In the genomic region with DNA sequence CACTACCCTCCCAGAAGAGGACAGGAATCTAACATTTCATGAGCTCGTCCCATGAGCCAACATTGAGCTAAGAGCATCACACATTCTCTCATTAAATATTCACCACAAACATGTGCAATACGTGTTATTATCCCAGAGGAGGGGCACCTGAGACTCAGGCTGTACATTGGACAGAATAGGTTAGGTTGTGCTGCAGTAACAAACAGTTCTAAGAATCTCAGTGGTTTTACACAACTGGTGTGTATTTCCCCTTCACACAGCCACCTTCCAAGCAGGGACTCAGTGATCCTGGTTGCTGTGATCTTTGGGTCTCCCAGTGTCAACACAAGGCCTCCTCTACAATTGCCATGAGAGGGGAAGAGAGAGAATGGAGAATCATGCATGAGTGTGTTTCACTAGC, we compare ENCODE assay signal across 29 cellular contexts.
"Had no signal": no experiment of that assay in that cellular context is flagged by ENCODE, and none has a peak within 500 bp of the region (broad histone marks: within the 10 kb centered on the region; RNA-seq: fewer than 3 reads in every experiment).

No MANE protein-coding gene starts in this region.

- H3K27ac Mint-ChIP-seq: activated CD4-positive, alpha-beta memory T cell treated with anti-CD3 and anti-CD28 coated beads for 36 hours; activated CD4-positive, alpha-beta T cell treated with anti-CD3 and anti-CD28 coated beads for 36 hours; activated CD4-positive, alpha-beta T cell treated with anti-CD3 and anti-CD28 coated beads, Interleukin-2, amount 10 ng/mL, durations not matched to agents 24 days and 14 days; activated naive CD4-positive, alpha-beta T cell treated with anti-CD3 and anti-CD28 coated beads for 36 hours; activated naive CD4-positive, alpha-beta T cell treated with anti-CD3 and anti-CD28 coated beads, Interleukin-2, amount 50 U/mL, for 24 hours; activated T-helper 1 cell treated with anti-CD3 and anti-CD28 coated beads, Interleukin-12 subunit alpha, Interleukin-12 subunit beta, Interleukin-2, Interleukin-4 antibody, amounts not matched to agents 30 ng/mL and 10 ng/mL and 1 ng/mL, durations not matched to agents 14 hours and 24 hours and 36 hours; activated T-helper 2 cell treated with anti-CD3 and anti-CD28 coated beads, Interferon-gamma antibody, Interleukin-2, Interleukin-4, amounts not matched to agents 10 μg/mL and 5 μg/mL and 100 μg/mL, durations not matched to agents 14 hours and 24 hours and 36 hours; effector memory CD8-positive, alpha-beta T cell had no signal

- H3K4me3 ChIP-seq: esophagus squamous epithelium, gastroesophageal sphincter, heart right ventricle had no signal

- H3K36me3 Mint-ChIP-seq: activated CD4-positive, alpha-beta memory T cell treated with anti-CD3 and anti-CD28 coated beads for 36 hours; activated naive CD4-positive, alpha-beta T cell treated with anti-CD3 and anti-CD28 coated beads, Interleukin-2, amount 50 U/mL, for 24 hours had no signal

- FAIRE-seq: astrocyte, colon had no signal

- H3K9me3 Mint-ChIP-seq: activated CD4-positive, alpha-beta memory T cell treated with anti-CD3 and anti-CD28 coated beads for 36 hours; activated naive CD4-positive, alpha-beta T cell treated with anti-CD3 and anti-CD28 coated beads, Interleukin-2, amount 50 U/mL, for 24 hours; effector memory CD8-positive, alpha-beta T cell had no signal

- H3K36me3 ChIP-seq: brain microvascular endothelial cell, esophagus squamous epithelium, gastroesophageal sphincter, heart right ventricle had no signal

- DNase-seq: activated CD4-positive, alpha-beta memory T cell treated with anti-CD3 and anti-CD28 coated beads for 36 hours; activated CD4-positive, alpha-beta T cell treated with anti-CD3 and anti-CD28 coated beads for 36 hours; activated CD4-positive, alpha-beta T cell treated with anti-CD3 and anti-CD28 coated beads, Interleukin-2, amount 10 ng/mL, durations not matched to agents 24 days and 14 days; activated CD4-positive, CD25-positive, alpha-beta regulatory T cell; activated CD4-positive, CD25-positive, alpha-beta regulatory T cell treated with anti-CD3 and anti-CD28 coated beads, Interleukin-2, amount 50 U/mL, for 72 hours; activated CD8-positive, alpha-beta memory T cell treated with anti-CD3 and anti-CD28 coated beads for 24 hours; activated effector memory CD4-positive, alpha-beta T cell treated with anti-CD3 and anti-CD28 coated beads, Interleukin-2, amount 50 U/mL, for 16 hours; activated naive CD4-positive, alpha-beta T cell treated with anti-CD3 and anti-CD28 coated beads for 36 hours; activated T-cell treated with anti-CD3 and anti-CD28 coated beads, Interleukin-2, amount 50 U/mL, for 1 hour; activated T-cell treated with anti-CD3 and anti-CD28 coated beads, Interleukin-2, amount 50 U/mL, for 48 hours; amniotic stem cell; anterior cingulate cortex; brain microvascular endothelial cell; caudate nucleus; cortex of kidney; dermis blood vessel endothelial cell; effector CD4-positive, alpha-beta T cell; effector memory CD8-positive, alpha-beta T cell; esophagus squamous epithelium; foreskin melanocyte; heart right ventricle; T-helper 1 cell; T-helper 2 cell had no signal

- H3K4me3 Mint-ChIP-seq: activated CD4-positive, alpha-beta memory T cell treated with anti-CD3 and anti-CD28 coated beads for 36 hours; activated CD4-positive, alpha-beta T cell treated with anti-CD3 and anti-CD28 coated beads for 36 hours; activated CD4-positive, alpha-beta T cell treated with anti-CD3 and anti-CD28 coated beads, Interleukin-2, amount 10 ng/mL, durations not matched to agents 24 days and 14 days; activated naive CD4-positive, alpha-beta T cell treated with anti-CD3 and anti-CD28 coated beads for 36 hours; activated naive CD4-positive, alpha-beta T cell treated with anti-CD3 and anti-CD28 coated beads, Interleukin-2, amount 50 U/mL, for 24 hours; activated T-helper 1 cell treated with anti-CD3 and anti-CD28 coated beads, Interleukin-12 subunit alpha, Interleukin-12 subunit beta, Interleukin-2, Interleukin-4 antibody, amounts not matched to agents 30 ng/mL and 10 ng/mL and 1 ng/mL, durations not matched to agents 14 hours and 24 hours and 36 hours had no signal

- H3K4me1 ChIP-seq: esophagus squamous epithelium, gastroesophageal sphincter, heart right ventricle had no signal

- H3K27ac ChIP-seq: brain microvascular endothelial cell, esophagus squamous epithelium, gastroesophageal sphincter, heart right ventricle had no signal

- H3K27me3 Mint-ChIP-seq: activated CD4-positive, alpha-beta memory T cell treated with anti-CD3 and anti-CD28 coated beads for 36 hours; activated CD4-positive, alpha-beta T cell treated with anti-CD3 and anti-CD28 coated beads for 36 hours; activated naive CD4-positive, alpha-beta T cell treated with anti-CD3 and anti-CD28 coated beads, Interleukin-2, amount 50 U/mL, for 24 hours had no signal

- H3K27me3 ChIP-seq: brain microvascular endothelial cell, esophagus squamous epithelium, gastroesophageal sphincter, heart right ventricle had no signal

- ATAC-seq: activated CD4-positive, alpha-beta T cell treated with anti-CD3 and anti-CD28 coated beads for 36 hours; effector memory CD8-positive, alpha-beta T cell; gastroesophageal sphincter; heart right ventricle had no signal

- H3K9me3 ChIP-seq: esophagus squamous epithelium, gastroesophageal sphincter, heart right ventricle had no signal
